Comparison of ENCODE assay signal across 8 cellular contexts in genomic region chr17:49861150-49861884, GRCh38. TPM values are rescaled to one million over a fixed set of nuclear protein-coding genes. Genes with fewer than 3 reads are reported as not detected.
DNase-seq lines count a peak whose midpoint lies in the region; ATAC-seq and TF ChIP-seq lines count a peak whose summit lies in the region.

No MANE protein-coding gene starts in this region.

- no peak for TF ChIP-seq POLR2A in adrenal gland (IDR thresholded peaks at IDR 0.05)
- no peak for TF ChIP-seq POLR2A in GM18505 (IDR thresholded peaks at IDR 0.05; ENCODE audit: borderline replicate concordance, extremely low read depth, insufficient read depth, insufficient read length)

- 30 to 36% (median 31%) methylated on average over 12 to 16 of the region's 16 CpGs for WGBS in adrenal gland, 4 donors

- peaks cover 3 to 7% (median 4%) of the 10 kb centered on the region in 3 donors for H3K4me1 Mint-ChIP-seq in T-cell

- no peak overlapping the region for H3K4me3 Mint-ChIP-seq in T-cell

- H3K36me3 Mint-ChIP-seq in T-cell, result no peaks in the 10 kb centered on the region

- no peak overlapping the region for H3K27ac Mint-ChIP-seq in T-cell

- TF ChIP-seq CTCF in adrenal gland (IDR thresholded peaks at IDR 0.05), result peak; percentile 62 to 97 (median 78)

- ATAC-seq in T-cell (replicated peaks in 1 of 4), result peak; percentile 58 to 74 (median 64)
- ATAC-seq in GM18505 (IDR thresholded peaks at IDR 0.05; ENCODE audit: unreplicated experiment), result no peak
- no peak for ATAC-seq in GM21529 (IDR thresholded peaks at IDR 0.05; ENCODE audit: unreplicated experiment)

- no peaks in the 10 kb centered on the region for H3K27me3 ChIP-seq in adrenal gland

- no peaks in the 10 kb centered on the region for H3K36me3 ChIP-seq in adrenal gland (replicated peaks in 1 of 2)

- CTCF ChIA-PET in T-cell (lab: Charles Lee), result interaction anchor here (0.6 to 3.0 kb wide), 6 partner anchors 132 to 407 kb away, joined by 3 to 26 read pairs (median 6); no protein-coding TSS in a partner anchor

- H3K9me3 Mint-ChIP-seq in T-cell, result no peaks in the 10 kb centered on the region

- no peaks in the 10 kb centered on the region for H3K9me3 ChIP-seq in adrenal gland (replicated peaks in 1 of 3)

- H3K4me3 ChIP-seq in adrenal gland, result no peak overlapping the region

- H3K27ac ChIP-seq in adrenal gland, result no peak overlapping the region

- DNase-seq in DMS53 (lab: John Stamatoyannopoulos, UW) (peak; percentile 74), HuH-7.5 (ENCODE audit: low spot score) (peak; percentile 65), T-cell (peak; percentile 15 to 66 (median 46)), adrenal gland (peak in 6 of 7 donors; percentile 38 to 75 (median 46)), iPS-NIHi11 (ENCODE audit: low spot score) (peak; percentile 78)
- peak; percentile 50 to 53 for DNase-seq in stimulated activated CD4-positive, alpha-beta T cell treated with anti-CD3 and anti-CD28 coated beads, Interleukin-1b, Interleukin-23, amount 100 ng/mL, for 4 hours (ENCODE audit: low read depth in 2 of 2)

- intact Hi-C loops in adrenal gland (cut with DNase I), result no loop called here

- H3K27me3 Mint-ChIP-seq in T-cell, result peaks cover 5 to 13% of the 10 kb centered on the region in 2 donors

- POLR2A ChIA-PET in T-cell (lab: Charles Lee), result interaction anchor here in 1 of 2 donors (0.7 kb wide), 1 partner anchor 55 kb away, joined by 8 read pairs; no protein-coding TSS in a partner anchor

- H3K4me1 ChIP-seq in adrenal gland (replicated peaks in 1 of 2), result peaks cover 0 to 5% of the 10 kb centered on the region in 2 donors

RNA-seq across cellular contexts. Expression of gene TAC4, which starts 13.4 kb away (rescaled TPM):
- total RNA-seq in T-cell (not detected), adrenal gland (under 1 TPM in 1 of 8 donors, not detected in 7; 0.90 TPM)
- polyA plus RNA-seq in adrenal gland, result under 1 TPM in 1 of 3 donors, not detected in 2; 0.40 TPM

Comparison
In these comparisons a context has a peak if more than half of its experiments do, and no peak if none do; other contexts are left out.
1. ATAC-seq: peak in T-cell (4 of 4); none in GM18505 (single experiment) and GM21529 (single experiment).
2. Peak in every context shown above with its lines, with median percentiles within 50 percentile points of each other: DNase-seq.